8 cellular contexts compared by ENCODE assay signal in genomic region chr9:127395491-127396252, GRCh38. TPM values are rescaled to one million over a fixed set of nuclear protein-coding genes. Genes with fewer than 3 reads are reported as not detected.
DNase-seq lines count a peak whose midpoint lies in the region; ATAC-seq, FAIRE-seq and TF ChIP-seq lines count a peak whose summit lies in the region.

No MANE protein-coding gene starts in this region.

- DNase-seq in Calu3 (no peak), NB4 (ENCODE audit: low read depth) (peak; percentile 60), neural crest cell (ENCODE audit: low read depth, low spot score) (no peak), midbrain (lab: John Stamatoyannopoulos, UW) (no peak), pancreas (no peak), Ammon's horn (ENCODE audit: low spot score) (no peak)

- TF ChIP-seq CTCF in Calu3 (IDR thresholded peaks at IDR 0.05; ENCODE audit: unreplicated experiment) (no peak), NB4 (IDR thresholded peaks at IDR 0.05; ENCODE audit: low read depth, low read length) (no peak), neural crest cell (conservative IDR thresholded peaks at IDR 0.05) (no peak), pancreas (IDR thresholded peaks at IDR 0.05) (no peak)

- 90 to 92% methylated on average over 7 of the region's 7 CpGs for WGBS in ectodermal cell, 2 experiments
- WGBS in pancreas, 2 donors, result 71 to 73% methylated on average over 7 of the region's 7 CpGs

- H3K9me3 Mint-ChIP-seq in Calu3 (ENCODE audit: low read depth, unreplicated experiment) (no peaks in the 10 kb centered on the region), neural crest cell (no peaks in the 10 kb centered on the region)

- H3K4me1 ChIP-seq in ectodermal cell (ENCODE audit: control insufficient read depth, insufficient read depth, low read length) (no peaks in the 10 kb centered on the region), pancreas (peaks cover 0 to 6% (median 0%) of the 10 kb centered on the region in 3 donors)

- intact Hi-C loops in Calu3 (cut with micrococcal nuclease; ENCODE audit: unreplicated experiment), result no loop called here
- intact Hi-C loops in pancreas (cut with DNase I), result no loop called here

- no peak overlapping the region for H3K27ac Mint-ChIP-seq in Calu3 (ENCODE audit: unreplicated experiment)
- H3K27ac Mint-ChIP-seq in neural crest cell (ENCODE audit: unreplicated experiment), result peak overlapping the region; percentile 84

- H3K27me3 ChIP-seq in ectodermal cell (ENCODE audit: control insufficient read depth, insufficient read depth, low read length, poor library complexity, severe bottlenecking) (peaks cover 25% of the 10 kb centered on the region), pancreas (no peaks in the 10 kb centered on the region)

- H3K27ac ChIP-seq in ectodermal cell (ENCODE audit: insufficient read depth, low read depth, low read length, poor library complexity, severe bottlenecking), result no peak overlapping the region
- H3K27ac ChIP-seq in pancreas, result peak overlapping the region in 1 of 4 donors; percentile 48

- BruUV-seq in Calu3 (replicated peaks; lab: Mats Ljungman, UMichigan), result no TSS peak

- H3K4me3 Mint-ChIP-seq in Calu3 (ENCODE audit: low read depth, unreplicated experiment) (peak overlapping the region; percentile 74), neural crest cell (peak overlapping the region; percentile 90)

- ATAC-seq in pancreas, result no peak
- ATAC-seq in HG02852 (IDR thresholded peaks at IDR 0.05; ENCODE audit: unreplicated experiment), result no peak

- TF ChIP-seq POLR2A in NB4 (IDR thresholded peaks at IDR 0.05; ENCODE audit: extremely low read depth, insufficient read length), result no peak

- peaks cover 7% of the 10 kb centered on the region for H3K36me3 Mint-ChIP-seq in Calu3 (ENCODE audit: insufficient read depth, unreplicated experiment)
- H3K36me3 Mint-ChIP-seq in neural crest cell (ENCODE audit: low read depth), result no peaks in the 10 kb centered on the region

- H3K4me3 ChIP-seq in NB4 (ENCODE audit: low read depth, low read length) (no peak overlapping the region), ectodermal cell (ENCODE audit: insufficient read depth, low read depth, low read length) (peak overlapping the region; percentile 52), pancreas (peak overlapping the region in 2 of 4 donors; percentile 51 to 53)

- H3K4me1 Mint-ChIP-seq in Calu3 (ENCODE audit: low read depth, unreplicated experiment), result peaks cover 11% of the 10 kb centered on the region
- H3K4me1 Mint-ChIP-seq in neural crest cell, result peaks cover 16% of the 10 kb centered on the region

- peaks cover 13% of the 10 kb centered on the region for H3K27me3 Mint-ChIP-seq in Calu3 (ENCODE audit: unreplicated experiment)
- H3K27me3 Mint-ChIP-seq in neural crest cell (ENCODE audit: low read depth), result no peaks in the 10 kb centered on the region

- H3K36me3 ChIP-seq in ectodermal cell (ENCODE audit: control insufficient read depth, insufficient read depth, low read length), result no peaks in the 10 kb centered on the region
- H3K36me3 ChIP-seq in pancreas, result no peaks in the 10 kb centered on the region

- CTCF ChIA-PET in Calu3 (lab: Charles Lee), result no interaction called here

- FAIRE-seq in pancreas (lab: Jason Lieb, UNC), result no peak

- no peaks in the 10 kb centered on the region for H3K9me3 ChIP-seq in ectodermal cell (ENCODE audit: control insufficient read depth, low read length)
- no peaks in the 10 kb centered on the region for H3K9me3 ChIP-seq in pancreas

RNA-seq across cellular contexts. Expression of gene SLC2A8, which starts 1.3 kb away (rescaled TPM):
- 10.8 and 13.1 TPM in 2 replicates for total RNA-seq in Calu3 (2022)
- polyA plus RNA-seq in ectodermal cell (2013, experiment 1 of 4), result 15.7 TPM
- polyA plus RNA-seq in ectodermal cell (2013, experiment 2 of 4), result 16.0 TPM
- polyA plus RNA-seq in ectodermal cell (2013, experiment 3 of 4), result 18.6 TPM
- 19.7 TPM for polyA plus RNA-seq in ectodermal cell (2013, experiment 4 of 4)
- 31.0 and 37.2 TPM in 2 replicates for total RNA-seq in neural crest cell
- 10 to 100 TPM in 1 of 6 donors, 1 to 10 TPM in 5; 5.5 to 10.5 (median 6.8) TPM for total RNA-seq in pancreas
- 10 to 100 TPM; 15.3 to 18.9 TPM for polyA plus RNA-seq in pancreas

RNA-seq across cellular contexts. Expression of gene ZNF79, which starts 28.5 kb away (rescaled TPM):
- total RNA-seq in Calu3 (2022) (7.0 and 7.1 TPM in 2 replicates), neural crest cell (13.2 TPM in 2 replicates), pancreas (1 to 10 TPM; 3.6 to 5.2 (median 4.4) TPM)
- polyA plus RNA-seq in ectodermal cell (2013, experiment 1 of 4), result 6.5 TPM
- 8.0 TPM for polyA plus RNA-seq in ectodermal cell (2013, experiment 2 of 4)
- polyA plus RNA-seq in ectodermal cell (2013, experiment 3 of 4), result 7.2 TPM
- 8.2 TPM for polyA plus RNA-seq in ectodermal cell (2013, experiment 4 of 4)
- 1 to 10 TPM; 3.4 to 4.1 TPM for polyA plus RNA-seq in pancreas

RNA-seq across cellular contexts. Expression of gene RPL12, which starts 55.5 kb away (rescaled TPM):
- total RNA-seq in Calu3 (2022), result 788 and 855 TPM in 2 replicates
- polyA plus RNA-seq in ectodermal cell (2013, experiment 1 of 4), result 1,891 TPM
- 1,816 TPM for polyA plus RNA-seq in ectodermal cell (2013, experiment 2 of 4)
- polyA plus RNA-seq in ectodermal cell (2013, experiment 3 of 4), result 1,690 TPM
- 1,848 TPM for polyA plus RNA-seq in ectodermal cell (2013, experiment 4 of 4)
- 1,131 and 1,237 TPM in 2 replicates for total RNA-seq in neural crest cell
- 1,000 to 10,000 TPM in 3 of 6 donors, 100 to 1,000 TPM in 3; 746 to 1,435 (median 897) TPM for total RNA-seq in pancreas
- 1,000 to 10,000 TPM; 1,882 to 2,729 TPM for polyA plus RNA-seq in pancreas

RNA-seq across cellular contexts. Expression of gene LRSAM1, which starts 55.6 kb away (rescaled TPM):
- total RNA-seq in Calu3 (2022), result 12.0 and 18.4 TPM in 2 replicates
- polyA plus RNA-seq in ectodermal cell (2013, experiment 1 of 4), result 20.9 TPM
- 18.1 TPM for polyA plus RNA-seq in ectodermal cell (2013, experiment 2 of 4)
- 18.3 TPM for polyA plus RNA-seq in ectodermal cell (2013, experiment 3 of 4)
- polyA plus RNA-seq in ectodermal cell (2013, experiment 4 of 4), result 17.4 TPM
- total RNA-seq in neural crest cell, result 17.3 and 21.5 TPM in 2 replicates
- 10 to 100 TPM in 1 of 6 donors, 1 to 10 TPM in 5; 4.3 to 12.4 (median 6.9) TPM for total RNA-seq in pancreas
- 10 to 100 TPM; 21.9 to 24.9 TPM for polyA plus RNA-seq in pancreas
